In genomic region chr1:188127507-188127906, GRCh38 we compare ENCODE assay signal across 30 cellular contexts.
"Had no signal": no experiment of that assay in that cellular context is flagged by ENCODE, and none has a peak within 500 bp of the region (broad histone marks: within the 10 kb centered on the region; RNA-seq: fewer than 3 reads in every experiment).

No MANE protein-coding gene starts in this region.

- H3K4me2 ChIP-seq: neural progenitor cell, smooth muscle cell had no signal

- H2AFZ ChIP-seq: neural progenitor cell, parathyroid adenoma had no signal

- H3K27ac Mint-ChIP-seq: dendritic cell treated with granulocyte-macrophage colony-stimulating factor and Interleukin-4, amounts not matched to agents 40 ng/mL and 50 ng/mL, for 4 days; endodermal cell; immature natural killer cell; naive thymus-derived CD4-positive, alpha-beta T cell; nephron; neural progenitor cell; stimulated activated naive CD8-positive, alpha-beta T cell treated with anti-CD3 and anti-CD28 coated beads, Interleukin-15, amount 100 ng/mL, for 72 hours; type B pancreatic cell had no signal

- H3K27ac ChIP-seq: colonic mucosa, neural progenitor cell, parathyroid adenoma, prostate gland, right atrium auricular region, testis, tibial artery had no signal

- H3K4me3 ChIP-seq: colonic mucosa, lung, neural progenitor cell, prostate gland, right atrium auricular region, smooth muscle cell, testis, tibial artery had no signal

- H3K27me3 Mint-ChIP-seq: dendritic cell treated with granulocyte-macrophage colony-stimulating factor and Interleukin-4, amounts not matched to agents 40 ng/mL and 50 ng/mL, for 4 days; naive thymus-derived CD4-positive, alpha-beta T cell; stimulated activated naive CD8-positive, alpha-beta T cell treated with anti-CD3 and anti-CD28 coated beads, Interleukin-15, amount 100 ng/mL, for 72 hours; type B pancreatic cell had no signal

- H3K79me2 ChIP-seq: parathyroid adenoma had no signal

- H3K36me3 ChIP-seq: colonic mucosa, neural progenitor cell, prostate gland, right atrium auricular region, tibial artery had no signal

- ATAC-seq: left lobe of liver; naive thymus-derived CD4-positive, alpha-beta T cell; stimulated activated naive CD8-positive, alpha-beta T cell treated with anti-CD3 and anti-CD28 coated beads, Interleukin-15, amount 100 ng/mL, for 72 hours had no signal

- FAIRE-seq: endothelial cell of umbilical vein, frontal cortex, keratinocyte had no signal

- DNase-seq: colonic mucosa; effector CD8-positive, alpha-beta T cell; erythroblast; hypothalamus; immature natural killer cell; mesenchymal stem cell; midbrain; naive thymus-derived CD4-positive, alpha-beta T cell; stimulated activated CD4-positive, alpha-beta T cell treated with anti-CD3 and anti-CD28 coated beads, Interleukin-12 subunit alpha, Interleukin-12 subunit beta, amount 100 ng/mL, for 4 hours; stimulated activated CD4-positive, alpha-beta T cell treated with anti-CD3 and anti-CD28 coated beads, Interleukin-1b, Interleukin-23, amount 100 ng/mL, for 48 hours; stimulated activated CD4-positive, alpha-beta T cell treated with anti-CD3 and anti-CD28 coated beads, Interleukin-4, amount 100 ng/mL, for 1 hour; stimulated activated CD8-positive, alpha-beta memory T cell treated with anti-CD3 and anti-CD28 coated beads, Interleukin-4, amount 100 ng/mL, for 48 hours; stimulated activated naive CD4-positive, alpha-beta T cell; stimulated activated naive CD8-positive, alpha-beta T cell treated with anti-CD3 and anti-CD28 coated beads, Interleukin-15, amount 100 ng/mL, for 72 hours; testis; tibial artery had no signal

- H3K9me3 ChIP-seq: colonic mucosa, prostate gland, testis had no signal

- H3K4me3 Mint-ChIP-seq: dendritic cell treated with granulocyte-macrophage colony-stimulating factor and Interleukin-4, amounts not matched to agents 40 ng/mL and 50 ng/mL, for 4 days; endodermal cell; immature natural killer cell; naive thymus-derived CD4-positive, alpha-beta T cell; nephron; neural progenitor cell; stimulated activated naive CD8-positive, alpha-beta T cell treated with anti-CD3 and anti-CD28 coated beads, Interleukin-15, amount 100 ng/mL, for 72 hours; type B pancreatic cell had no signal

- H3K36me3 Mint-ChIP-seq: immature natural killer cell; naive thymus-derived CD4-positive, alpha-beta T cell; neural progenitor cell; type B pancreatic cell had no signal

- H3K27me3 ChIP-seq: colonic mucosa, neural progenitor cell, right atrium auricular region, testis, tibial artery had no signal

- H3K4me1 Mint-ChIP-seq: endodermal cell; immature natural killer cell; naive thymus-derived CD4-positive, alpha-beta T cell; nephron; neural progenitor cell; stimulated activated naive CD8-positive, alpha-beta T cell treated with anti-CD3 and anti-CD28 coated beads, Interleukin-15, amount 100 ng/mL, for 72 hours had no signal

- H3K4me1 ChIP-seq: colonic mucosa, neural progenitor cell, parathyroid adenoma, prostate gland, right atrium auricular region, testis, tibial artery had no signal

- H3K9ac ChIP-seq: neural progenitor cell, parathyroid adenoma had no signal

- H3K9me3 Mint-ChIP-seq: endodermal cell; nephron; stimulated activated naive CD8-positive, alpha-beta T cell treated with anti-CD3 and anti-CD28 coated beads, Interleukin-15, amount 100 ng/mL, for 72 hours; type B pancreatic cell had no signal
